Comparison of ENCODE assay signal across 25 cellular contexts in genomic region chr6:166776571-166776970, GRCh38.
"Had no signal": no experiment of that assay in that cellular context is flagged by ENCODE, and none has a peak within 500 bp of the region (broad histone marks: within the 10 kb centered on the region; RNA-seq: fewer than 3 reads in every experiment).

No MANE protein-coding gene starts in this region.

- H3K4me3 Mint-ChIP-seq: activated CD8-positive, alpha-beta T cell treated with anti-CD3 and anti-CD28 coated beads, Interleukin-2, amount 10 ng/mL, durations not matched to agents 7 days and 5 days; activated naive CD8-positive, alpha-beta T cell treated with anti-CD3 and anti-CD28 coated beads, Interleukin-2, amount 10 ng/mL, durations not matched to agents 7 days and 5 days; activated T-cell treated with anti-CD3 and anti-CD28 coated beads, Interleukin-2, amount 50 U/mL, for 72 hours had no signal

- H3K4me2 ChIP-seq: SK-N-SH had no signal

- H3K9me3 ChIP-seq: adrenal gland, Peyer's patch, SJCRH30, SK-N-SH had no signal

- H3K27ac Mint-ChIP-seq: activated CD8-positive, alpha-beta T cell treated with anti-CD3 and anti-CD28 coated beads, Interleukin-2, amount 10 ng/mL, durations not matched to agents 7 days and 5 days; activated naive CD8-positive, alpha-beta T cell treated with anti-CD3 and anti-CD28 coated beads, Interleukin-2, amount 10 ng/mL, durations not matched to agents 7 days and 5 days; activated T-cell treated with anti-CD3 and anti-CD28 coated beads, Interleukin-2, amount 50 U/mL, for 72 hours had no signal

- ATAC-seq: activated CD4-positive, CD25-positive, alpha-beta regulatory T cell treated with anti-CD3 and anti-CD28 coated beads, Interleukin-2, amount 50 U/mL, for 24 hours; activated CD8-positive, alpha-beta T cell treated with anti-CD3 and anti-CD28 coated beads, Interleukin-2, amount 10 ng/mL, durations not matched to agents 7 days and 5 days; activated T-cell treated with anti-CD3 and anti-CD28 coated beads, Interleukin-2, amount 50 U/mL, for 72 hours had no signal

- H3K9me3 Mint-ChIP-seq: activated naive CD8-positive, alpha-beta T cell treated with anti-CD3 and anti-CD28 coated beads, Interleukin-2, amount 10 ng/mL, durations not matched to agents 7 days and 5 days; activated T-cell treated with anti-CD3 and anti-CD28 coated beads, Interleukin-2, amount 50 U/mL, for 72 hours; IgD-negative memory B cell had no signal

- H3K27ac ChIP-seq: adrenal gland, Peyer's patch, RWPE1, SJCRH30 had no signal

- H3K4me1 ChIP-seq: adrenal gland had no signal

- H3K36me3 Mint-ChIP-seq: activated naive CD8-positive, alpha-beta T cell treated with anti-CD3 and anti-CD28 coated beads, Interleukin-2, amount 10 ng/mL, durations not matched to agents 7 days and 5 days had no signal

- H3K36me3 ChIP-seq: adrenal gland, Peyer's patch, SJCRH30 had no signal

- H3K27me3 ChIP-seq: adrenal gland, Peyer's patch had no signal

- H3K4me3 ChIP-seq: adrenal gland, Peyer's patch, SJCRH30 had no signal

- H3K9ac ChIP-seq: SK-N-SH had no signal

- DNase-seq: activated CD4-positive, alpha-beta T cell treated with anti-CD3 and anti-CD28 coated beads for 4 hours; activated CD4-positive, alpha-beta T cell treated with anti-CD3 and anti-CD28 coated beads, Interleukin-2, amount 50 U/mL, for 4 hours; activated naive CD4-positive, alpha-beta T cell treated with anti-CD3 and anti-CD28 coated beads, Interleukin-2, amount 50 U/mL, for 16 hours; activated naive CD8-positive, alpha-beta T cell treated with anti-CD3 and anti-CD28 coated beads, Interleukin-2, amount 10 ng/mL, durations not matched to agents 7 days and 5 days; activated T-cell treated with anti-CD3 and anti-CD28 coated beads, Interleukin-2, amount 50 U/mL, for 72 hours; adrenal gland; anterior cingulate cortex; caudate nucleus; KG1; NCI-H1048; NCI-H1930; NCI-H2171; NCI-H2227 treated with DMSO at 0.1 percent for 48 hours; NCI-H446 treated with DMSO at 0.1 percent for 48 hours; NCI-H526; NK-92 treated with Interleukin-12 subunit alpha and Interleukin-12 subunit beta, amount 100 ng/mL, for 24 hours; Peyer's patch; Right ventricle myocardium superior; SJCRH30; SK-N-SH; T-helper 1 cell had no signal
